Comparison of ENCODE assay signal across 7 cellular contexts in the genomic region with DNA sequence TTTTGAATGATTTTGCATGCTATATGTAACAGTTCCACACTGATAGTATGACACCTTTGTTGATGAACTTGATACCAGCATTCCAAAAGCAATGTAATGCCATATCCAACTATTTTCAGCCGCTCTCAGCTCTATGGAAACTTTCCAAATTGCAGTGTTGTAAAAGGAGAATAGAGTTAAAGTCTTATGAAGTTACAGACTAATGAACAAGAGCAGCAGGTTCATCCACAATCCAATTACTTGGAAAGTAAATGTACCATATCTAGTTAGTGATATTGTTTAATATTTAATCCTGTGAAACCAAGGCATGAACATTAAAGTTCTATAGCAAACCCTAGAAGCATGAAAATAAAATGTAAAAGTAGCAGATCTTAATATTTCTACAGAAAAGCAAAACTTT.
"Had no signal": no experiment of that assay in that cellular context is flagged by ENCODE, and none has a peak within 500 bp of the region (broad histone marks: within the 10 kb centered on the region; RNA-seq: fewer than 3 reads in every experiment).

No MANE protein-coding gene starts in this region.

- ATAC-seq: HCT116, HepG2 had no signal

- DNase-seq: GM23248, GOT3, H7, HFFc6 had no signal

- H3K4me3 ChIP-seq: GM23248, HAP-1 had no signal
